ENCODE assay signal across 13 cellular contexts in the genomic region with DNA sequence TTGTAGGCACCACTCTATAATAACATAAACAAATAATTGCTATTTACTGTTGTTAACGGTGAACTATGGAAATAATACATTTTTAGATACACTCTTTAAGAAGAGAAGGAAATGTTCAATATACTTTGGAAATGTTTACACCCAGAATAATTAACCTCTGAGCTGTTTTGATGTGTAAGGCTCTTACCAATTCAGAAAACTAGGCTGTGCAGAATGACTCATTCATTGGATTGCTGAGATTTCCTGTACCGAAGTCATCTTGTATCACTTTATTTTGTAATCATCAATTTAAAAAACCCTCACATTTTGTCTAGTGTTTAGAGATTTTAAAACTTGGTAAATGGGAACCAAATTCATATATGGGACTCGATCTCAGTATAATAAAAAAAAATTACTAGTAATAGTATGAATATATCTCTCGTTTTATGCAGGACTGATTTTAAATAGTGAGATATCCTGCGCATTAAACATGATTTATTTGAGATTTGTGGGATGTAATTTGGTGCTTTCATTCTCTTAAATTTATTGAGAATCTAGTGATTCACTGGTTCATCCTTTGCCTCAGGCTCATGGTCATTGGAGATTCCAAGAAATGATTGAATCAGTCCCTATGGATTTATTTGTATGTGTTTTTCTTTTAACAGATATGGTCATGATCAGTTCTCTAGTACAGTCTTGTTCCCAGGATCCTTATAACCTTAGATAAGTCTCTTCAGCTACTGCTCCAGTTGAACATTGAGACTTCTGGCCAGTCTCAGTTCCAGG.
A peak's percentile ranks its signal among the peaks of the same experiment; 100 is the strongest.
DNase-seq lines count a peak whose midpoint lies in the region; ATAC-seq lines count a peak whose summit lies in the region.
"Had no signal": no experiment of that assay in that cellular context is flagged by ENCODE, and none has a peak within 500 bp of the region (broad histone marks: within the 10 kb centered on the region; RNA-seq: fewer than 3 reads in every experiment).

No MANE protein-coding gene starts in this region.

- H3K9ac ChIP-seq in adipocyte (ENCODE audit: low read length) (peak overlapping the region; percentile 64), stomach smooth muscle (ENCODE audit: low read length in 2 of 2) (peak overlapping the region in 1 of 2 donors; percentile 59)

- H3K4me1 ChIP-seq in adipocyte (ENCODE audit: control insufficient read depth, insufficient read depth, low read length) (peaks cover 28% of the 10 kb centered on the region), stomach smooth muscle (ENCODE audit: control insufficient read depth, insufficient read depth, low read length) (peaks cover 31% of the 10 kb centered on the region)

- H3K27ac ChIP-seq in stomach smooth muscle (ENCODE audit: low read length), result no peak overlapping the region

- ATAC-seq in HG03342 (IDR thresholded peaks at IDR 0.05; ENCODE audit: unreplicated experiment) (no peak), HG03354 (IDR thresholded peaks at IDR 0.05; ENCODE audit: poor library complexity, severe bottlenecking, unreplicated experiment) (no peak)

- H3K36me3 ChIP-seq in adipocyte (ENCODE audit: control insufficient read depth, insufficient read depth, low read length, severe bottlenecking) (no peaks in the 10 kb centered on the region), stomach smooth muscle (ENCODE audit: control insufficient read depth in 2 of 2, insufficient read depth in 2 of 2, low read length in 2 of 2) (peaks cover 0 to 5% of the 10 kb centered on the region in 2 donors)

- H3K4me3 ChIP-seq in adipocyte (ENCODE audit: low read length) (peak overlapping the region; percentile 78), stomach smooth muscle (ENCODE audit: low read length in 2 of 2) (peak overlapping the region; percentile 8 to 75)
- H3K4me3 ChIP-seq: skin epidermis had no signal

- DNase-seq in GM04503 (ENCODE audit: low read depth), result peak; percentile 76
- peak; percentile 84 for DNase-seq in adipocyte (ENCODE audit: low read depth)
- DNase-seq in fibroblast of the conjunctiva (ENCODE audit: low read depth), result peak; percentile 81
- DNase-seq in activated T-cell treated with anti-CD3 and anti-CD28 coated beads, Interleukin-2, amount 50 U/mL, for 48 hours, result no peak
- no peak for DNase-seq in stimulated activated CD4-positive, alpha-beta T cell treated with anti-CD3 and anti-CD28 coated beads, Interleukin-4, amount 100 ng/mL, for 24 hours
- DNase-seq: activated B cell treated with CpG ODN at 0.5 μM for 24 hours; activated effector memory CD4-positive, alpha-beta T cell treated with Interleukin-2 at 50 U/mL for 16 hours; NCI-H1436; OCI-M1 had no signal

- H3K27me3 ChIP-seq in adipocyte (replicated peaks; ENCODE audit: control insufficient read depth, insufficient read depth, low read length) (no peaks in the 10 kb centered on the region), stomach smooth muscle (ENCODE audit: control insufficient read depth in 1 of 2, insufficient read depth in 2 of 2, low read length in 2 of 2) (no peaks in the 10 kb centered on the region)

- peaks cover 4% of the 10 kb centered on the region for H3K9me3 ChIP-seq in adipocyte (ENCODE audit: control insufficient read depth, low read length)
- no peaks in the 10 kb centered on the region for H3K9me3 ChIP-seq in stomach smooth muscle (ENCODE audit: control insufficient read depth in 2 of 2, low read length in 2 of 2)

Comparison
In these comparisons a context has a peak if more than half of its experiments do, and no peak if none do; other contexts are left out.
1. DNase-seq: peak in GM04503 (single experiment), adipocyte (single experiment) and fibroblast of the conjunctiva (single experiment); none in activated T-cell treated with anti-CD3 and anti-CD28 coated beads, Interleukin-2, amount 50 U/mL, for 48 hours (0 of 2) and stimulated activated CD4-positive, alpha-beta T cell treated with anti-CD3 and anti-CD28 coated beads, Interleukin-4, amount 100 ng/mL, for 24 hours (single experiment).